ENCODE assay signal across 8 cellular contexts in the genomic region with DNA sequence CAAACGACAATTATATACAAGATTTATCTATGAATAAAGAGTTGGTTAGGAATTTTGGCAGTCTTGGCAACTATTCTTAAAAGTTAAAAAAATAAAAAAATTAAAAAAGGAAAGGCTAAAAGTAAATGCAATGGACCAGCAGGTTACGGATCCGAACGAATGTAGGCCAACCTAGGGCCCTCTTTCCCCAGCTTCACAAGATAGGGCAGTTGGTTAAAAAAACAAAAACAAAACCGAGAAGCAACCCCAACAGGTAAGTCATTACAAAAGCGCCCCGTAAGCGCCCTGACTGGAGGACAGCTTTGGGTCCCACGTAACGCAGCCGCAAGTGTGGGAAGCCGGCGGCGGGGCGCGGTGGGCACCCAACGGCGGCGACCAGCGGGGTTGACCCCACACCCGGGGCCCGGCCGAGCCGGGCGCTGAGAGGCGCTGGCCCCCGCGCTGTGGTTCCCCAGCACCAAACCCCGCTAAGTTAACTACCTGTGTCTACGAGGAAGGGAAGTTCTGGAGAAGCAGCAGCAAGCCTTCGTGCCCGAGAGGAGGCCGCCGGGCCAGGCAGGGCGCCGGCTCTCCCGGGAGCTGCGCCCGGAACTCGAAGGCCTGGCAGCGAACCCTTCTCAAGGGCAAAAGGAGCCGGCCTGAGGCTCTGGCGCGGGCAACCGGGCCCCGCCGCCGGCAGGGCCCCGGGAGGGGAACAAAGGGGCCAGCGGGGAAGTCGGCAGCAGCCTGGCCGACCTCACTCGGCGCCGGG. TPM values are rescaled to one million over a fixed set of nuclear protein-coding genes. Genes with fewer than 3 reads are reported as not detected.
DNase-seq lines count a peak whose midpoint lies in the region; ATAC-seq and TF ChIP-seq lines count a peak whose summit lies in the region.

No MANE protein-coding gene starts in this region.

- no peak for TF ChIP-seq POLR2A in right lobe of liver (IDR thresholded peaks at IDR 0.05)

- H3K9ac ChIP-seq in HUES48 (ENCODE audit: low read depth, low read length) = peak overlapping the region; percentile 97

- peak; percentile 7 to 32 (median 20) for ATAC-seq in right lobe of liver

- no peaks in the 10 kb centered on the region for H3K27me3 ChIP-seq in HUES48 (ENCODE audit: control insufficient read depth, insufficient read depth, low read length)
- H3K27me3 ChIP-seq in right lobe of liver = no peaks in the 10 kb centered on the region

- peaks cover 26% of the 10 kb centered on the region for H3K36me3 ChIP-seq in HUES48 (ENCODE audit: control insufficient read depth, insufficient read depth, low read length)
- peaks cover 0 to 16% (median 0%) of the 10 kb centered on the region in 4 donors for H3K36me3 ChIP-seq in right lobe of liver

- H3K4me3 ChIP-seq in HUES48 (ENCODE audit: low read depth, low read length) (peak overlapping the region; percentile 94), right lobe of liver (peak overlapping the region; percentile 82 to 90 (median 86))

- WGBS in right lobe of liver (ENCODE audit: insufficient coverage, low coverage, low lambda C conversion rate, missing lambda C conversion rate) = under 1% methylated on average over 15 of the region's 55 CpGs

- H3K4me1 ChIP-seq in HUES48 (ENCODE audit: control insufficient read depth, insufficient read depth, low read length) (peaks cover 16% of the 10 kb centered on the region), right lobe of liver (peaks cover 0 to 14% (median 4%) of the 10 kb centered on the region in 4 donors)

- intact Hi-C loops in right lobe of liver (cut with DNase I) = no loop called here

- TF ChIP-seq CTCF in GM20000 (IDR thresholded peaks at IDR 0.05; ENCODE audit: extremely low read depth, missing control alignments) (no peak), right lobe of liver (IDR thresholded peaks at IDR 0.05) (no peak)

- H3K27ac ChIP-seq in HUES48 (ENCODE audit: low read depth, low read length) = peak overlapping the region; percentile 98
- H3K27ac ChIP-seq in right lobe of liver = peak overlapping the region; percentile 99 to 100 (median 99)

- DNase-seq in DMS53 (lab: John Stamatoyannopoulos, UW) (peak; percentile 63), GM20000 (ENCODE audit: low spot score) (peak; percentile 61), cerebellar cortex (ENCODE audit: low spot score) (peak; percentile 29), right lobe of liver (peak; percentile 44 to 66 (median 52)), SHP77 treated with DMSO at 0.1 percent for 48 hours (lab: John Stamatoyannopoulos, UW) (no peak)
- peak; percentile 24 for DNase-seq in activated CD4-positive, CD25-positive, alpha-beta regulatory T cell treated with anti-CD3 and anti-CD28 coated beads, Interleukin-2, amount 50 U/mL, for 16 hours (ENCODE audit: low read depth, low spot score)
- DNase-seq in stimulated activated CD8-positive, alpha-beta memory T cell treated with anti-CD3 and anti-CD28 coated beads, Interleukin-12 subunit alpha, Interleukin-12 subunit beta, amount 100 ng/mL, for 1 hour (ENCODE audit: low read depth) = peak; percentile 12

- no peaks in the 10 kb centered on the region for H3K9me3 ChIP-seq in HUES48 (ENCODE audit: control insufficient read depth, insufficient read depth, low read length)
- no peaks in the 10 kb centered on the region for H3K9me3 ChIP-seq in right lobe of liver

RNA-seq across cellular contexts. Expression of a gene that starts 0.9 kb away (rescaled TPM):
- total RNA-seq in right lobe of liver = 100 to 1,000 TPM in 5 of 6 experiments, 10 to 100 TPM in 1; 77.2 to 167 (median 119) TPM
